1 cellular context compared by ENCODE assay signal in the genomic region with DNA sequence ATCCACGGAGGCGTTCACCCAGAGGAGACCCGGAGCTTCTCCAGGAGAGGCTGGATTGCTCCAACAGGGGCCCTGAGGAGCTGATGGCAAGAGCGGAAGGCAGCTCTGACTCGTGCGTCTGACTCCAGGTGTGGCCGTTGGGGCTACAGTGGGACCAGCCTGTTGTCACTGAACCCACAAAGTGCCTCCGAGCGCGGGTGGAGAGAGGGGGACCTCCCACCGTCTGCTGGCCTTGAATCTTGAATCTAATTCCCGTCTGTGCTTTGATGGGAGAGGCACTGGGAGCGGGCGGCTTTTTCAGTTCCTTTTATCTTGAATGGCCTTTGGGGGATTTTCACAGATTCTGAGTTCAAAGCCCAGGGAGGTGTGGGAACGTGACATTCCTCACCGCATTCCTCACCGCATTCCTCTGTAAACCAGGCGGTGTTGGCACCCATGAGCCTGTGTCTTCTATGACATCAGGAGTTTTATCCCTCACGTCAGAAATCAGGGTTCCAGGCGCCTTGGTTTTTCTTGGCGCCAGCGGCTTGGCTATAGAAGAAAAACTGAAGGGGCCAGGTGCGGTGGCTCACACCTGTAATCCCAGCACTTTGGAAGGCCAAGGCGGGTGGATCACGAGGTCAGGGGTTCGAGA.
TF ChIP-seq lines count a peak whose summit lies in the region.

No MANE protein-coding gene starts in this region.

TF ChIP-seq in HepG2, 621 proteins besides CTCF, POLR2A, EP300 and RAD21 (continued from another document and continues in another):
- TF ChIP-seq, protein P1, sequence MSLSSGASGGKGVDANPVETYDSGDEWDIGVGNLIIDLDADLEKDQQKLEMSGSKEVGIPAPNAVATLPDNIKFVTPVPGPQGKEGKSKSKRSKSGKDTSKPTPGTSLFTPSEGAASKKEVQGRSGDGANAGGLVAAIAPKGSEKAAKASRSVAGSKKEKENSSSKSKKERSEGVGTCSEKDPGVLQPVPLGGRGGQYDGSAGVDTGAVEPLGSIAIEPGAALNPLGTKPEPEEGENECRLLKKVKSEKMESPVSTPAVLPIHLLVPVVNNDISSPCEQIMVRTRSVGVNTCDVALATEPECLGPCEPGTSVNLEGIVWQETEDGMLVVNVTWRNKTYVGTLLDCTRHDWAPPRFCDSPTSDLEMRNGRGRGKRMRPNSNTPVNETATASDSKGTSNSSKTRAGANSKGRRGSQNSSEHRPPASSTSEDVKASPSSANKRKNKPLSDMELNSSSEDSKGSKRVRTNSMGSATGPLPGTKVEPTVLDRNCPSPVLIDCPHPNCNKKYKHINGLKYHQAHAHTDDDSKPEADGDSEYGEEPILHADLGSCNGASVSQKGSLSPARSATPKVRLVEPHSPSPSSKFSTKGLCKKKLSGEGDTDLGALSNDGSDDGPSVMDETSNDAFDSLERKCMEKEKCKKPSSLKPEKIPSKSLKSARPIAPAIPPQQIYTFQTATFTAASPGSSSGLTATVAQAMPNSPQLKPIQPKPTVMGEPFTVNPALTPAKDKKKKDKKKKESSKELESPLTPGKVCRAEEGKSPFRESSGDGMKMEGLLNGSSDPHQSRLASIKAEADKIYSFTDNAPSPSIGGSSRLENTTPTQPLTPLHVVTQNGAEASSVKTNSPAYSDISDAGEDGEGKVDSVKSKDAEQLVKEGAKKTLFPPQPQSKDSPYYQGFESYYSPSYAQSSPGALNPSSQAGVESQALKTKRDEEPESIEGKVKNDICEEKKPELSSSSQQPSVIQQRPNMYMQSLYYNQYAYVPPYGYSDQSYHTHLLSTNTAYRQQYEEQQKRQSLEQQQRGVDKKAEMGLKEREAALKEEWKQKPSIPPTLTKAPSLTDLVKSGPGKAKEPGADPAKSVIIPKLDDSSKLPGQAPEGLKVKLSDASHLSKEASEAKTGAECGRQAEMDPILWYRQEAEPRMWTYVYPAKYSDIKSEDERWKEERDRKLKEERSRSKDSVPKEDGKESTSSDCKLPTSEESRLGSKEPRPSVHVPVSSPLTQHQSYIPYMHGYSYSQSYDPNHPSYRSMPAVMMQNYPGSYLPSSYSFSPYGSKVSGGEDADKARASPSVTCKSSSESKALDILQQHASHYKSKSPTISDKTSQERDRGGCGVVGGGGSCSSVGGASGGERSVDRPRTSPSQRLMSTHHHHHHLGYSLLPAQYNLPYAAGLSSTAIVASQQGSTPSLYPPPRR (CRISPR knock-in tag; IDR thresholded peaks at IDR 0.05; ENCODE audit: borderline replicate concordance): peak; percentile 75
- TF ChIP-seq ZNF605 (CRISPR knock-in tag; IDR thresholded peaks at IDR 0.05) (0 out of 2 replicates have a peak, but pooled peaks have one; percentile 29), ZBTB38 (CRISPR knock-in tag; IDR thresholded peaks at IDR 0.05) (peak; percentile 44; the same call in 1 of the 2 replicates), ZNF530 (CRISPR knock-in tag; IDR thresholded peaks at IDR 0.05; ENCODE audit: low read depth) (no peak), ZNF17 (CRISPR knock-in tag; IDR thresholded peaks at IDR 0.05) (no peak), ZNF891 (CRISPR knock-in tag; IDR thresholded peaks at IDR 0.05) (no peak), BRCA1 (CRISPR knock-in tag; IDR thresholded peaks at IDR 0.05) (no peak), LCORL (IDR thresholded peaks at IDR 0.05) (no peak), LCORL (CRISPR knock-in tag; IDR thresholded peaks at IDR 0.05) (peak; percentile 69; the same call in 1 of the 2 replicates), SYNCRIP (IDR thresholded peaks at IDR 0.05; ENCODE audit: insufficient read depth, low read depth, low read length) (no peak), TAF15 (IDR thresholded peaks at IDR 0.05; ENCODE audit: low read depth, low read length, poor library complexity, severe bottlenecking) (no peak), TCF12 (IDR thresholded peaks at IDR 0.05) (no peak), TCF12 (CRISPR knock-in tag; IDR thresholded peaks at IDR 0.05) (peak; percentile 91)
- TF ChIP-seq, protein P2, sequence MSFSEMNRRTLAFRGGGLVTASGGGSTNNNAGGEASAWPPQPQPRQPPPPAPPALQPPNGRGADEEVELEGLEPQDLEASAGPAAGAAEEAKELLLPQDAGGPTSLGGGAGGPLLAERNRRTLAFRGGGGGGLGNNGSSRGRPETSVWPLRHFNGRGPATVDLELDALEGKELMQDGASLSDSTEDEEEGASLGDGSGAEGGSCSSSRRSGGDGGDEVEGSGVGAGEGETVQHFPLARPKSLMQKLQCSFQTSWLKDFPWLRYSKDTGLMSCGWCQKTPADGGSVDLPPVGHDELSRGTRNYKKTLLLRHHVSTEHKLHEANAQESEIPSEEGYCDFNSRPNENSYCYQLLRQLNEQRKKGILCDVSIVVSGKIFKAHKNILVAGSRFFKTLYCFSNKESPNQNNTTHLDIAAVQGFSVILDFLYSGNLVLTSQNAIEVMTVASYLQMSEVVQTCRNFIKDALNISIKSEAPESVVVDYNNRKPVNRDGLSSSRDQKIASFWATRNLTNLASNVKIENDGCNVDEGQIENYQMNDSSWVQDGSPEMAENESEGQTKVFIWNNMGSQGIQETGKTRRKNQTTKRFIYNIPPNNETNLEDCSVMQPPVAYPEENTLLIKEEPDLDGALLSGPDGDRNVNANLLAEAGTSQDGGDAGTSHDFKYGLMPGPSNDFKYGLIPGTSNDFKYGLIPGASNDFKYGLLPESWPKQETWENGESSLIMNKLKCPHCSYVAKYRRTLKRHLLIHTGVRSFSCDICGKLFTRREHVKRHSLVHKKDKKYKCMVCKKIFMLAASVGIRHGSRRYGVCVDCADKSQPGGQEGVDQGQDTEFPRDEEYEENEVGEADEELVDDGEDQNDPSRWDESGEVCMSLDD (CRISPR knock-in tag; IDR thresholded peaks at IDR 0.05; ENCODE audit: borderline replicate concordance): peak; percentile 91; the same call in 1 of the 2 replicates
- TF ChIP-seq, protein P3, sequence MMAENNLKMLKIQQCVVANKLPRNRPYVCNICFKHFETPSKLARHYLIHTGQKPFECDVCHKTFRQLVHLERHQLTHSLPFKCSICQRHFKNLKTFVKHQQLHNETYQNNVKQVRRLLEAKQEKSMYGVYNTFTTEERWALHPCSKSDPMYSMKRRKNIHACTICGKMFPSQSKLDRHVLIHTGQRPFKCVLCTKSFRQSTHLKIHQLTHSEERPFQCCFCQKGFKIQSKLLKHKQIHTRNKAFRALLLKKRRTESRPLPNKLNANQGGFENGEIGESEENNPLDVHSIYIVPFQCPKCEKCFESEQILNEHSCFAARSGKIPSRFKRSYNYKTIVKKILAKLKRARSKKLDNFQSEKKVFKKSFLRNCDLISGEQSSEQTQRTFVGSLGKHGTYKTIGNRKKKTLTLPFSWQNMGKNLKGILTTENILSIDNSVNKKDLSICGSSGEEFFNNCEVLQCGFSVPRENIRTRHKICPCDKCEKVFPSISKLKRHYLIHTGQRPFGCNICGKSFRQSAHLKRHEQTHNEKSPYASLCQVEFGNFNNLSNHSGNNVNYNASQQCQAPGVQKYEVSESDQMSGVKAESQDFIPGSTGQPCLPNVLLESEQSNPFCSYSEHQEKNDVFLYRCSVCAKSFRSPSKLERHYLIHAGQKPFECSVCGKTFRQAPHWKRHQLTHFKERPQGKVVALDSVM (CRISPR knock-in tag; IDR thresholded peaks at IDR 0.05): no peak
- TF ChIP-seq, protein P4, sequence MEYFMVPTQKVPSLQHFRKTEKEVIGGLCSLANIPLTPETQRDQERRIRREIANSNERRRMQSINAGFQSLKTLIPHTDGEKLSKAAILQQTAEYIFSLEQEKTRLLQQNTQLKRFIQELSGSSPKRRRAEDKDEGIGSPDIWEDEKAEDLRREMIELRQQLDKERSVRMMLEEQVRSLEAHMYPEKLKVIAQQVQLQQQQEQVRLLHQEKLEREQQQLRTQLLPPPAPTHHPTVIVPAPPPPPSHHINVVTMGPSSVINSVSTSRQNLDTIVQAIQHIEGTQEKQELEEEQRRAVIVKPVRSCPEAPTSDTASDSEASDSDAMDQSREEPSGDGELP (IDR thresholded peaks at IDR 0.05; ENCODE audit: borderline replicate concordance, low read depth): peak; percentile 61; the same call in 1 of the 2 replicates
- TF ChIP-seq, protein P5, sequence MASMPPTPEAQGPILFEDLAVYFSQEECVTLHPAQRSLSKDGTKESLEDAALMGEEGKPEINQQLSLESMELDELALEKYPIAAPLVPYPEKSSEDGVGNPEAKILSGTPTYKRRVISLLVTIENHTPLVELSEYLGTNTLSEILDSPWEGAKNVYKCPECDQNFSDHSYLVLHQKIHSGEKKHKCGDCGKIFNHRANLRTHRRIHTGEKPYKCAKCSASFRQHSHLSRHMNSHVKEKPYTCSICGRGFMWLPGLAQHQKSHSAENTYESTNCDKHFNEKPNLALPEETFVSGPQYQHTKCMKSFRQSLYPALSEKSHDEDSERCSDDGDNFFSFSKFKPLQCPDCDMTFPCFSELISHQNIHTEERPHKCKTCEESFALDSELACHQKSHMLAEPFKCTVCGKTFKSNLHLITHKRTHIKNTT (CRISPR knock-in tag; IDR thresholded peaks at IDR 0.05): no peak
- TF ChIP-seq, protein P6, sequence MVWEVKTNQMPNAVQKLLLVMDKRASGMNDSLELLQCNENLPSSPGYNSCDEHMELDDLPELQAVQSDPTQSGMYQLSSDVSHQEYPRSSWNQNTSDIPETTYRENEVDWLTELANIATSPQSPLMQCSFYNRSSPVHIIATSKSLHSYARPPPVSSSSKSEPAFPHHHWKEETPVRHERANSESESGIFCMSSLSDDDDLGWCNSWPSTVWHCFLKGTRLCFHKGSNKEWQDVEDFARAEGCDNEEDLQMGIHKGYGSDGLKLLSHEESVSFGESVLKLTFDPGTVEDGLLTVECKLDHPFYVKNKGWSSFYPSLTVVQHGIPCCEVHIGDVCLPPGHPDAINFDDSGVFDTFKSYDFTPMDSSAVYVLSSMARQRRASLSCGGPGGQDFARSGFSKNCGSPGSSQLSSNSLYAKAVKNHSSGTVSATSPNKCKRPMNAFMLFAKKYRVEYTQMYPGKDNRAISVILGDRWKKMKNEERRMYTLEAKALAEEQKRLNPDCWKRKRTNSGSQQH (CRISPR knock-in tag; IDR thresholded peaks at IDR 0.05; ENCODE audit: low read depth): no peak
- TF ChIP-seq, protein P7, sequence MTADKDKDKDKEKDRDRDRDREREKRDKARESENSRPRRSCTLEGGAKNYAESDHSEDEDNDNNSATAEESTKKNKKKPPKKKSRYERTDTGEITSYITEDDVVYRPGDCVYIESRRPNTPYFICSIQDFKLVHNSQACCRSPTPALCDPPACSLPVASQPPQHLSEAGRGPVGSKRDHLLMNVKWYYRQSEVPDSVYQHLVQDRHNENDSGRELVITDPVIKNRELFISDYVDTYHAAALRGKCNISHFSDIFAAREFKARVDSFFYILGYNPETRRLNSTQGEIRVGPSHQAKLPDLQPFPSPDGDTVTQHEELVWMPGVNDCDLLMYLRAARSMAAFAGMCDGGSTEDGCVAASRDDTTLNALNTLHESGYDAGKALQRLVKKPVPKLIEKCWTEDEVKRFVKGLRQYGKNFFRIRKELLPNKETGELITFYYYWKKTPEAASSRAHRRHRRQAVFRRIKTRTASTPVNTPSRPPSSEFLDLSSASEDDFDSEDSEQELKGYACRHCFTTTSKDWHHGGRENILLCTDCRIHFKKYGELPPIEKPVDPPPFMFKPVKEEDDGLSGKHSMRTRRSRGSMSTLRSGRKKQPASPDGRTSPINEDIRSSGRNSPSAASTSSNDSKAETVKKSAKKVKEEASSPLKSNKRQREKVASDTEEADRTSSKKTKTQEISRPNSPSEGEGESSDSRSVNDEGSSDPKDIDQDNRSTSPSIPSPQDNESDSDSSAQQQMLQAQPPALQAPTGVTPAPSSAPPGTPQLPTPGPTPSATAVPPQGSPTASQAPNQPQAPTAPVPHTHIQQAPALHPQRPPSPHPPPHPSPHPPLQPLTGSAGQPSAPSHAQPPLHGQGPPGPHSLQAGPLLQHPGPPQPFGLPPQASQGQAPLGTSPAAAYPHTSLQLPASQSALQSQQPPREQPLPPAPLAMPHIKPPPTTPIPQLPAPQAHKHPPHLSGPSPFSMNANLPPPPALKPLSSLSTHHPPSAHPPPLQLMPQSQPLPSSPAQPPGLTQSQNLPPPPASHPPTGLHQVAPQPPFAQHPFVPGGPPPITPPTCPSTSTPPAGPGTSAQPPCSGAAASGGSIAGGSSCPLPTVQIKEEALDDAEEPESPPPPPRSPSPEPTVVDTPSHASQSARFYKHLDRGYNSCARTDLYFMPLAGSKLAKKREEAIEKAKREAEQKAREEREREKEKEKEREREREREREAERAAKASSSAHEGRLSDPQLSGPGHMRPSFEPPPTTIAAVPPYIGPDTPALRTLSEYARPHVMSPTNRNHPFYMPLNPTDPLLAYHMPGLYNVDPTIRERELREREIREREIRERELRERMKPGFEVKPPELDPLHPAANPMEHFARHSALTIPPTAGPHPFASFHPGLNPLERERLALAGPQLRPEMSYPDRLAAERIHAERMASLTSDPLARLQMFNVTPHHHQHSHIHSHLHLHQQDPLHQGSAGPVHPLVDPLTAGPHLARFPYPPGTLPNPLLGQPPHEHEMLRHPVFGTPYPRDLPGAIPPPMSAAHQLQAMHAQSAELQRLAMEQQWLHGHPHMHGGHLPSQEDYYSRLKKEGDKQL (CRISPR knock-in tag; IDR thresholded peaks at IDR 0.05; ENCODE audit: low read depth): no peak
- TF ChIP-seq, protein P8, sequence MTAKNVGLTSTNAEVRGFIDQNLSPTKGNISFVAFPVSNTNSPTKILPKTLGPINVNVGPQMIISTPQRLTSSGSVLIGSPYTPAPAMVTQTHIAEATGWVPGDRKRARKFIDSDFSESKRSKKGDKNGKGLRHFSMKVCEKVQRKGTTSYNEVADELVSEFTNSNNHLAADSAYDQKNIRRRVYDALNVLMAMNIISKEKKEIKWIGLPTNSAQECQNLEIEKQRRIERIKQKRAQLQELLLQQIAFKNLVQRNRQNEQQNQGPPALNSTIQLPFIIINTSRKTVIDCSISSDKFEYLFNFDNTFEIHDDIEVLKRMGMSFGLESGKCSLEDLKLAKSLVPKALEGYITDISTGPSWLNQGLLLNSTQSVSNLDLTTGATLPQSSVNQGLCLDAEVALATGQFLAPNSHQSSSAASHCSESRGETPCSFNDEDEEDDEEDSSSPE (CRISPR knock-in tag; IDR thresholded peaks at IDR 0.05): no peak
- TF ChIP-seq, protein P9, sequence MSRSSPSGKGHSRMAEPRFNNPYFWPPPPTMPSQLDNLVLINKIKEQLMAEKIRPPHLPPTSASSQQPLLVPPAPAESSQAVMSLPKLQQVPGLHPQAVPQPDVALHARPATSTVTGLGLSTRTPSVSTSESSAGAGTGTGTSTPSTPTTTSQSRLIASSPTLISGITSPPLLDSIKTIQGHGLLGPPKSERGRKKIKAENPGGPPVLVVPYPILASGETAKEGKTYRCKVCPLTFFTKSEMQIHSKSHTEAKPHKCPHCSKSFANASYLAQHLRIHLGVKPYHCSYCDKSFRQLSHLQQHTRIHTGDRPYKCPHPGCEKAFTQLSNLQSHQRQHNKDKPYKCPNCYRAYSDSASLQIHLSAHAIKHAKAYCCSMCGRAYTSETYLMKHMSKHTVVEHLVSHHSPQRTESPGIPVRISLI (CRISPR knock-in tag; IDR thresholded peaks at IDR 0.05; ENCODE audit: borderline replicate concordance): no peak
- TF ChIP-seq, protein P10, sequence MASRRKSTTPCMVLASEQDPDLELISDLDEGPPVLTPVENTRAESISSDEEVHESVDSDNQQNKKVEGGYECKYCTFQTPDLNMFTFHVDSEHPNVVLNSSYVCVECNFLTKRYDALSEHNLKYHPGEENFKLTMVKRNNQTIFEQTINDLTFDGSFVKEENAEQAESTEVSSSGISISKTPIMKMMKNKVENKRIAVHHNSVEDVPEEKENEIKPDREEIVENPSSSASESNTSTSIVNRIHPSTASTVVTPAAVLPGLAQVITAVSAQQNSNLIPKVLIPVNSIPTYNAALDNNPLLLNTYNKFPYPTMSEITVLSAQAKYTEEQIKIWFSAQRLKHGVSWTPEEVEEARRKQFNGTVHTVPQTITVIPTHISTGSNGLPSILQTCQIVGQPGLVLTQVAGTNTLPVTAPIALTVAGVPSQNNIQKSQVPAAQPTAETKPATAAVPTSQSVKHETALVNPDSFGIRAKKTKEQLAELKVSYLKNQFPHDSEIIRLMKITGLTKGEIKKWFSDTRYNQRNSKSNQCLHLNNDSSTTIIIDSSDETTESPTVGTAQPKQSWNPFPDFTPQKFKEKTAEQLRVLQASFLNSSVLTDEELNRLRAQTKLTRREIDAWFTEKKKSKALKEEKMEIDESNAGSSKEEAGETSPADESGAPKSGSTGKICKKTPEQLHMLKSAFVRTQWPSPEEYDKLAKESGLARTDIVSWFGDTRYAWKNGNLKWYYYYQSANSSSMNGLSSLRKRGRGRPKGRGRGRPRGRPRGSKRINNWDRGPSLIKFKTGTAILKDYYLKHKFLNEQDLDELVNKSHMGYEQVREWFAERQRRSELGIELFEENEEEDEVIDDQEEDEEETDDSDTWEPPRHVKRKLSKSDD (CRISPR knock-in tag; IDR thresholded peaks at IDR 0.05; ENCODE audit: low read depth): peak; percentile 91
